In the genomic region with DNA sequence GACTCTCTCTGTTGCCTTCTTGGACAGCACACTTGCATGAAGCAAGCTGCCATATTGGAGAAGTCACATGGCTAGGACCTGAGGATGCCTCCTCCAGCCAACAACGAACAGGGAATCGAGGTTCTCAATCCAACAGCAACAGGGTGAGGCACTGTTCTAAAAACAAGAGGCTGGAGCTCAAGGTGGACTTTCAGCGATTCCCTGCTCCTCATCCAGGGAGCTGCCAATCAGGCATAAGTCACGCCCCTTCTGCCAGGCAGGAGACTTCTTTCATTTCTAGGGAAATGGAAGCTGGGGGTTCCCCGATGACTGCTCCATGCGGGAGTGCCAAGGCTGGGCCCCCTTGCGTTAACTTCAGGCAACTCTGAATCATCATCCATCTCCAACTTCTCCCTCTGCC, we compare ENCODE assay signal across 16 cellular contexts. TPM values are rescaled to one million over a fixed set of nuclear protein-coding genes. Genes with fewer than 3 reads are reported as not detected.
DNase-seq lines count a peak whose midpoint lies in the region; ATAC-seq, FAIRE-seq and TF ChIP-seq lines count a peak whose summit lies in the region.
"Had no signal": no experiment of that assay in that cellular context is flagged by ENCODE, and none has a peak within 500 bp of the region (broad histone marks: within the 10 kb centered on the region; RNA-seq: fewer than 3 reads in every experiment).

No MANE protein-coding gene starts in this region.

- TF ChIP-seq CTCF in dorsolateral prefrontal cortex (IDR thresholded peaks at IDR 0.05 in 54 of 56, conservative IDR thresholded peaks at IDR 0.05 in 2 of 56; ENCODE audit: low read depth in 1 of 56, partially characterized antibody in 56 of 56) = no peak
- TF ChIP-seq CTCF in neutrophil (IDR thresholded peaks at IDR 0.05) = no peak

- in situ Hi-C loops in ACHN (cut with HindIII; ENCODE audit: low pct_ligation_motif_present, low pct_unique_long_range_greater_than_20kb, low sequenced_read_pairs) = no loop called here

- ATAC-seq in GM21360 (IDR thresholded peaks at IDR 0.05; ENCODE audit: unreplicated experiment) = no peak

- H3K27ac ChIP-seq in dorsolateral prefrontal cortex = peak overlapping the region in 34 of 59 donors; percentile 6 to 86 (median 58)
- H3K27ac ChIP-seq in neutrophil = peak overlapping the region; percentile 99

- H3K27me3 ChIP-seq in dorsolateral prefrontal cortex (no peaks in the 10 kb centered on the region), neutrophil (no peaks in the 10 kb centered on the region)
- H3K27me3 ChIP-seq: pancreas had no signal

- H3K36me3 ChIP-seq in neutrophil = peaks cover 12% of the 10 kb centered on the region
- H3K36me3 ChIP-seq: pancreas had no signal

- peak; percentile 16 for FAIRE-seq in GM12891 (lab: Jason Lieb, UNC)
- FAIRE-seq: H54, kidney, pancreas had no signal

- no peaks in the 10 kb centered on the region for H3K9me3 ChIP-seq in neutrophil
- H3K9me3 ChIP-seq: pancreas had no signal

- H3K4me1 ChIP-seq in neutrophil (ENCODE audit: control insufficient read depth in 1 of 2, insufficient read depth in 1 of 2, low read depth in 1 of 2, low read length in 1 of 2) = peaks cover 74 to 78% of the 10 kb centered on the region in 2 experiments

- no peak for TF ChIP-seq POLR2A in GM12891 (IDR thresholded peaks at IDR 0.05; ENCODE audit: low read depth, low read length)

- H3K4me3 ChIP-seq in dorsolateral prefrontal cortex = no peak overlapping the region
- H3K4me3 ChIP-seq in neutrophil (ENCODE audit: low read depth in 1 of 2, low read length in 1 of 2) = peak overlapping the region; percentile 46 to 52
- H3K4me3 ChIP-seq: pancreas had no signal

- DNase-seq in ACHN = peak; percentile 10
- no peak for DNase-seq in GM12891 (ENCODE audit: insufficient read length, low spot score)
- no peak for DNase-seq in dorsolateral prefrontal cortex
- DNase-seq in amniotic stem cell (lab: John Stamatoyannopoulos, UW) = no peak
- no peak for DNase-seq in activated gamma-delta T cell treated with Interleukin-2 at 50 U/mL for 16 hours
- no peak for DNase-seq in Ammon's horn (ENCODE audit: low spot score)
- DNase-seq: activated CD4-positive, CD25-positive, alpha-beta regulatory T cell treated with anti-CD3 and anti-CD28 coated beads, Interleukin-2, amount 50 U/mL, for 72 hours; activated naive CD4-positive, alpha-beta T cell treated with Interleukin-2 at 50 U/mL for 16 hours; kidney; NCI-H446; pancreas; stimulated activated CD4-positive, alpha-beta T cell treated with anti-CD3 and anti-CD28 coated beads, Interleukin-12 subunit alpha, Interleukin-12 subunit beta, amount 100 ng/mL, for 4 hours; stimulated activated naive CD4-positive, alpha-beta T cell treated with Interleukin-2 at 50 U/mL for 16 hours had no signal

- intact Hi-C loops in dorsolateral prefrontal cortex (cut with DNase I) = no loop called here

TF ChIP-seq in GM12891, 5 proteins besides CTCF, POLR2A, EP300 and RAD21:
- no peak for TF ChIP-seq PAX5 (IDR thresholded peaks at IDR 0.05; ENCODE audit: insufficient read depth, low read length, severe bottlenecking)
- no peak for TF ChIP-seq POU2F2 (IDR thresholded peaks at IDR 0.05; ENCODE audit: low read depth, low read length)
- no peak for TF ChIP-seq SPI1 (IDR thresholded peaks at IDR 0.05; ENCODE audit: low read depth, low read length)
- TF ChIP-seq POLR2AphosphoS5 (IDR thresholded peaks at IDR 0.05; ENCODE audit: low read depth, low read length) = no peak
- no peak for TF ChIP-seq TAF1 (IDR thresholded peaks at IDR 0.05; ENCODE audit: low read depth, low read length)
TF ChIP-seq in GM12891: peak in this region for 0.

RNA-seq across cellular contexts. Expression of a gene that starts 22.7 kb away (rescaled TPM):
- 24.2 TPM for polyA plus RNA-seq in GM12891 (2012; ENCODE audit: low read depth, missing spikeins)
- total RNA-seq in dorsolateral prefrontal cortex = 10 to 100 TPM; 35.7 to 70.9 (median 47.8) TPM

RNA-seq across cellular contexts. Expression of a gene that starts 35.9 kb away (rescaled TPM):
- polyA plus RNA-seq in GM12891 (2012; ENCODE audit: low read depth, missing spikeins) = 24.5 TPM
- 10 to 100 TPM in 71 of 120 experiments, 1 to 10 TPM in 49; 5.8 to 19.1 (median 10.6) TPM for total RNA-seq in dorsolateral prefrontal cortex

Comparison
In these comparisons a context has a peak if more than half of its experiments do, and no peak if none do; other contexts are left out.
1. H3K4me3 ChIP-seq: peak in neutrophil (2 of 2); none in dorsolateral prefrontal cortex (0 of 59).